Comparison of ENCODE assay signal across 15 cellular contexts in genomic region chr22:31604746-31605705, GRCh38. TPM values are rescaled to one million over a fixed set of nuclear protein-coding genes. Genes with fewer than 3 reads are reported as not detected.
DNase-seq lines count a peak whose midpoint lies in the region; ATAC-seq and TF ChIP-seq lines count a peak whose summit lies in the region.
"Had no signal": no experiment of that assay in that cellular context is flagged by ENCODE, and none has a peak within 500 bp of the region (broad histone marks: within the 10 kb centered on the region; RNA-seq: fewer than 3 reads in every experiment).

No MANE protein-coding gene starts in this region.

- H3K27ac Mint-ChIP-seq in CD8-positive, alpha-beta memory T cell, result peak overlapping the region in 5 of 8 donors; percentile 15 to 64 (median 32)
- no peak overlapping the region for H3K27ac Mint-ChIP-seq in GM23338
- H3K27ac Mint-ChIP-seq in activated T-helper 17 cell treated with anti-CD3 and anti-CD28 coated beads, Interleukin-2, amount 50 U/mL, for 72 hours, result peak overlapping the region; percentile 61
- H3K27ac Mint-ChIP-seq in naive thymus-derived CD4-positive, alpha-beta T cell, result peak overlapping the region in 5 of 9 donors; percentile 9 to 76 (median 31)

- H3K9me3 Mint-ChIP-seq in CD8-positive, alpha-beta memory T cell, result no peaks in the 10 kb centered on the region
- no peaks in the 10 kb centered on the region; the same call in 1 of the 3 replicates for H3K9me3 Mint-ChIP-seq in GM23338
- no peaks in the 10 kb centered on the region for H3K9me3 Mint-ChIP-seq in activated T-helper 17 cell treated with anti-CD3 and anti-CD28 coated beads, Interleukin-2, amount 50 U/mL, for 72 hours
- H3K9me3 Mint-ChIP-seq in naive thymus-derived CD4-positive, alpha-beta T cell, result peaks cover 0 to 2% (median 0%) of the 10 kb centered on the region in 11 donors
- H3K9me3 Mint-ChIP-seq: naive B cell had no signal

- no peaks in the 10 kb centered on the region for H3K4me1 ChIP-seq in CD8-positive, alpha-beta memory T cell (ENCODE audit: insufficient read depth, low read length)
- H3K4me1 ChIP-seq in GM23338 (ENCODE audit: insufficient read depth), result no peaks in the 10 kb centered on the region
- no peaks in the 10 kb centered on the region for H3K4me1 ChIP-seq in naive thymus-derived CD4-positive, alpha-beta T cell (ENCODE audit: control insufficient read depth in 2 of 2, insufficient read depth in 2 of 2, low read length in 2 of 2)
- H3K4me1 ChIP-seq: suprapubic skin had no signal

- POLR2A ChIA-PET in CD8-positive, alpha-beta memory T cell (lab: Charles Lee), result no interaction called here
- POLR2A ChIA-PET in naive thymus-derived CD4-positive, alpha-beta T cell (lab: Charles Lee), result no interaction called here

- H3K79me2 ChIP-seq in GM23338 (replicated peaks; ENCODE audit: insufficient read depth), result no peaks in the 10 kb centered on the region

- no peak overlapping the region for H3K27ac ChIP-seq in CD8-positive, alpha-beta memory T cell (ENCODE audit: low read depth, low read length)
- H3K27ac ChIP-seq in GM23338 (ENCODE audit: low read depth) (no peak overlapping the region), WERI-Rb-1 (no peak overlapping the region)
- no peak overlapping the region for H3K27ac ChIP-seq in naive thymus-derived CD4-positive, alpha-beta T cell (ENCODE audit: low read depth, low read length)
- H3K27ac ChIP-seq: suprapubic skin, VCaP had no signal

- H3F3A ChIP-seq in GM23338 (replicated peaks; ENCODE audit: low read depth), result no peaks in the 10 kb centered on the region

- intact Hi-C loops in naive thymus-derived CD4-positive, alpha-beta T cell (cut with micrococcal nuclease), result no loop called here

- peaks cover 44% of the 10 kb centered on the region for H3K36me3 ChIP-seq in CD8-positive, alpha-beta memory T cell (ENCODE audit: insufficient read depth, low read length)
- H3K36me3 ChIP-seq in GM23338 (ENCODE audit: insufficient read depth), result no peaks in the 10 kb centered on the region
- H3K36me3 ChIP-seq in naive thymus-derived CD4-positive, alpha-beta T cell (ENCODE audit: control insufficient read depth in 2 of 3, insufficient read depth in 3 of 3, low read length in 3 of 3), result peaks cover 0 to 92% (median 13%) of the 10 kb centered on the region in 3 experiments
- peaks cover 14% of the 10 kb centered on the region for H3K36me3 ChIP-seq in WERI-Rb-1

- no peaks in the 10 kb centered on the region for H3K4me1 Mint-ChIP-seq in CD8-positive, alpha-beta memory T cell
- H3K4me1 Mint-ChIP-seq in GM23338, result no peaks in the 10 kb centered on the region; the same call in 2 of the 3 replicates
- peaks cover 4% of the 10 kb centered on the region for H3K4me1 Mint-ChIP-seq in activated T-helper 17 cell treated with anti-CD3 and anti-CD28 coated beads, Interleukin-2, amount 50 U/mL, for 72 hours
- peaks cover 0 to 7% (median 0%) of the 10 kb centered on the region in 7 donors for H3K4me1 Mint-ChIP-seq in naive thymus-derived CD4-positive, alpha-beta T cell

- DNase-seq in CD8-positive, alpha-beta memory T cell, result no peak
- DNase-seq in GM23338 (ENCODE audit: low spot score), result no peak
- DNase-seq in naive thymus-derived CD4-positive, alpha-beta T cell, result no peak
- DNase-seq in NCI-H2107 treated with DMSO at 0.1 percent for 48 hours (lab: John Stamatoyannopoulos, UW; ENCODE audit: unreplicated experiment), result no peak
- DNase-seq in WERI-Rb-1, result no peak
- DNase-seq: amniotic stem cell, DMS53, naive B cell, NCI-H1694 treated with DMSO at 0.1 percent for 48 hours, NCI-H774, SW 1271 had no signal

- no peak overlapping the region for H2AFZ ChIP-seq in GM23338

- no peaks in the 10 kb centered on the region for H3K27me3 Mint-ChIP-seq in CD8-positive, alpha-beta memory T cell
- H3K27me3 Mint-ChIP-seq in GM23338 (ENCODE audit: insufficient read depth, low read depth, poor library complexity), result peaks cover 11% of the 10 kb centered on the region
- no peaks in the 10 kb centered on the region for H3K27me3 Mint-ChIP-seq in activated T-helper 17 cell treated with anti-CD3 and anti-CD28 coated beads, Interleukin-2, amount 50 U/mL, for 72 hours
- H3K27me3 Mint-ChIP-seq in naive thymus-derived CD4-positive, alpha-beta T cell, result no peaks in the 10 kb centered on the region
- H3K27me3 Mint-ChIP-seq: naive B cell had no signal

- no peaks in the 10 kb centered on the region for H3K9me3 ChIP-seq in CD8-positive, alpha-beta memory T cell (ENCODE audit: low read length)
- H3K9me3 ChIP-seq in naive thymus-derived CD4-positive, alpha-beta T cell (ENCODE audit: control insufficient read depth in 2 of 3, low read length in 3 of 3), result no peaks in the 10 kb centered on the region
- H3K9me3 ChIP-seq in WERI-Rb-1 (ENCODE audit: severe bottlenecking), result no peaks in the 10 kb centered on the region
- H3K9me3 ChIP-seq: suprapubic skin had no signal

- CTCF ChIA-PET in CD8-positive, alpha-beta memory T cell (lab: Charles Lee), result no interaction called here
- CTCF ChIA-PET in naive thymus-derived CD4-positive, alpha-beta T cell (lab: Charles Lee), result interaction anchor here (1.4 kb wide), 1 partner anchor 29 kb away, joined by 4 read pairs; no protein-coding TSS in a partner anchor

- peaks cover 0 to 88% (median 11%) of the 10 kb centered on the region in 3 donors for H3K36me3 Mint-ChIP-seq in CD8-positive, alpha-beta memory T cell
- no peaks in the 10 kb centered on the region for H3K36me3 Mint-ChIP-seq in GM23338 (ENCODE audit: low read depth)
- peaks cover 84% of the 10 kb centered on the region for H3K36me3 Mint-ChIP-seq in activated T-helper 17 cell treated with anti-CD3 and anti-CD28 coated beads, Interleukin-2, amount 50 U/mL, for 72 hours (ENCODE audit: low read depth)
- H3K36me3 Mint-ChIP-seq in naive thymus-derived CD4-positive, alpha-beta T cell, result peaks cover 3 to 37% (median 17%) of the 10 kb centered on the region in 5 donors
- H3K36me3 Mint-ChIP-seq: naive B cell had no signal

- no peak overlapping the region for H3K4me2 ChIP-seq in GM23338

- H4K20me1 ChIP-seq in GM23338 (replicated peaks; ENCODE audit: insufficient read depth), result no peaks in the 10 kb centered on the region

- TF ChIP-seq CTCF in GM23338 (conservative IDR thresholded peaks at IDR 0.05; ENCODE audit: low read depth in 2 of 2) (0 out of 4 replicates have a peak, but pooled peaks of 1 of the 2 experiments have one; percentile 0), WERI-Rb-1 (IDR thresholded peaks at IDR 0.05; ENCODE audit: low read depth, low read length) (no peak)

- H3K27me3 ChIP-seq in CD8-positive, alpha-beta memory T cell (ENCODE audit: insufficient read depth, low read length, poor library complexity, severe bottlenecking), result no peaks in the 10 kb centered on the region
- no peaks in the 10 kb centered on the region for H3K27me3 ChIP-seq in GM23338 (ENCODE audit: insufficient read depth)
- no peaks in the 10 kb centered on the region for H3K27me3 ChIP-seq in naive thymus-derived CD4-positive, alpha-beta T cell (ENCODE audit: control insufficient read depth in 2 of 2, insufficient read depth in 2 of 2, low read length in 2 of 2)
- no peaks in the 10 kb centered on the region for H3K27me3 ChIP-seq in WERI-Rb-1 (ENCODE audit: insufficient read depth, low read depth, severe bottlenecking)
- H3K27me3 ChIP-seq: suprapubic skin had no signal

- no peaks in the 10 kb centered on the region for H3K9me2 ChIP-seq in GM23338 (ENCODE audit: insufficient read depth)

- ATAC-seq in GM23338 (peak; percentile 33), HG02798 (IDR thresholded peaks at IDR 0.05; ENCODE audit: poor library complexity, unreplicated experiment) (no peak)
- no peak for ATAC-seq in activated T-helper 17 cell treated with anti-CD3 and anti-CD28 coated beads, Interleukin-2, amount 50 U/mL, for 72 hours (replicated peaks)
- ATAC-seq in naive thymus-derived CD4-positive, alpha-beta T cell, result no peak

- H3K4me3 Mint-ChIP-seq in CD8-positive, alpha-beta memory T cell, result no peak overlapping the region
- H3K4me3 Mint-ChIP-seq in GM23338, result no peak overlapping the region
- no peak overlapping the region for H3K4me3 Mint-ChIP-seq in activated T-helper 17 cell treated with anti-CD3 and anti-CD28 coated beads, Interleukin-2, amount 50 U/mL, for 72 hours
- no peak overlapping the region for H3K4me3 Mint-ChIP-seq in naive thymus-derived CD4-positive, alpha-beta T cell

- H3K4me3 ChIP-seq in CD8-positive, alpha-beta memory T cell (ENCODE audit: low read length), result no peak overlapping the region
- H3K4me3 ChIP-seq in GM23338, result no peak overlapping the region
- no peak overlapping the region for H3K4me3 ChIP-seq in naive thymus-derived CD4-positive, alpha-beta T cell (ENCODE audit: low read length)
- no peak overlapping the region for H3K4me3 ChIP-seq in WERI-Rb-1 (ENCODE audit: low read depth, low read length)
- H3K4me3 ChIP-seq: suprapubic skin had no signal

TF ChIP-seq in GM23338, 12 proteins besides CTCF, POLR2A, EP300 and RAD21 (continues in another document):
- TF ChIP-seq POLR2AphosphoS5 (IDR thresholded peaks at IDR 0.05; ENCODE audit: low read depth), result no peak

RNA-seq across cellular contexts. Expression of gene PISD, which starts 57.0 kb away (rescaled TPM):
- 10 to 100 TPM; 48.1 to 49.6 TPM for total RNA-seq in CD8-positive, alpha-beta memory T cell
- 17.1 TPM for polyA plus RNA-seq in CD8-positive, alpha-beta memory T cell
- 51.6 and 54.5 TPM in 2 replicates for total RNA-seq in GM23338 (2014; rRNA removed; shearing (Covaris generic))
- 40.7 and 43.1 TPM in 2 replicates for polyA plus RNA-seq in GM23338 (2016; fragmentation: Nextera tagmentation; extraction: Ambion mirVana)
- 10 to 100 TPM; 41.1 to 44.1 TPM for total RNA-seq in activated T-helper 17 cell treated with anti-CD3 and anti-CD28 coated beads, Interleukin-2, amount 50 U/mL, for 72 hours
- total RNA-seq in naive thymus-derived CD4-positive, alpha-beta T cell, result 10 to 100 TPM; 29.7 to 47.8 (median 35.5) TPM
- 10 to 100 TPM; 15.3 to 18.8 TPM for polyA plus RNA-seq in naive thymus-derived CD4-positive, alpha-beta T cell
